ENCODE assay signal across 13 cellular contexts in the genomic region with DNA sequence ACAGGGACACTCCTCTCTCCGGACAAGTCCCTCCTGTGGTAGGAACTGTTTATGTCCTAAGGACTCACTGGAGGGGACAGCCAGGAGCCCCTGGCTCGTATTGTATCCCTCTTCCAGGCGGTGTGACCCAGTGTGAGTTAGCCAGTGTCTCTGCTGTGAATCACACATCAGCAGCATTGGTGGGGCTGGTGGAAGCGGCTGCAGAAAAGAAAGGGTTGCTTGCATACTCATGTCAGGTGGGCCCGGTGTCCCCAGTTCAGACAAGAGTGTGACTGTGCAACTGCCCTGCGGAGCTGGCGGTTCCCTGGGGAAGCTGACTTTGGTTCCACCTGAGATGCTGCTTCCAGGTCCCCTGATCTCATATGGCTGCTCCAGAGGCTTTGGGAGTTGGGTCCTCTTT.
DNase-seq lines count a peak whose midpoint lies in the region; ATAC-seq and TF ChIP-seq lines count a peak whose summit lies in the region.
"Had no signal": no experiment of that assay in that cellular context is flagged by ENCODE, and none has a peak within 500 bp of the region (broad histone marks: within the 10 kb centered on the region; RNA-seq: fewer than 3 reads in every experiment).

No MANE protein-coding gene starts in this region.

- peak overlapping the region; percentile 89 for H3K4me3 Mint-ChIP-seq in T-helper 17 cell
- H3K4me3 Mint-ChIP-seq in immature natural killer cell, result peak overlapping the region; percentile 68 to 87 (median 84)

- TF ChIP-seq CTCF in C4-2B (conservative IDR thresholded peaks at IDR 0.05), result no peak

- no peaks in the 10 kb centered on the region for H3K9me3 Mint-ChIP-seq in immature natural killer cell

- H3K27me3 ChIP-seq in skeletal muscle satellite cell (ENCODE audit: control insufficient read depth, insufficient read depth, low read length), result no peaks in the 10 kb centered on the region

- H3K9me3 ChIP-seq in T-helper 17 cell (ENCODE audit: control insufficient read depth, low read length, poor library complexity, severe bottlenecking) (no peaks in the 10 kb centered on the region), skeletal muscle satellite cell (replicated peaks; ENCODE audit: low read length) (no peaks in the 10 kb centered on the region)

- H3K4me1 Mint-ChIP-seq in T-helper 17 cell (peaks cover 50% of the 10 kb centered on the region), immature natural killer cell (peaks cover 80 to 99% of the 10 kb centered on the region in 2 donors)

- H3K4me2 ChIP-seq in skeletal muscle satellite cell (ENCODE audit: low read length), result no peak overlapping the region

- no peaks in the 10 kb centered on the region for H3K27me3 Mint-ChIP-seq in T-helper 17 cell
- H3K27me3 Mint-ChIP-seq in immature natural killer cell (ENCODE audit: low read depth in 3 of 3), result peaks cover 11 to 15% (median 11%) of the 10 kb centered on the region in 3 donors

- H3K27ac Mint-ChIP-seq in T-helper 17 cell (peak overlapping the region; percentile 96), immature natural killer cell (peak overlapping the region; percentile 86 to 97 (median 94))

- H3K27ac ChIP-seq in C4-2B, result peak overlapping the region; percentile 100

- peak overlapping the region; percentile 75 for H3K9ac ChIP-seq in skeletal muscle satellite cell (ENCODE audit: low read depth, low read length)

- DNase-seq in T-helper 17 cell (no peak), immature natural killer cell (no peak), EL (no peak), GF-D8 (lab: John Stamatoyannopoulos, UW) (no peak), ureter (ENCODE audit: low spot score) (no peak)
- DNase-seq: activated CD4-positive, alpha-beta T cell treated with anti-CD3 and anti-CD28 coated beads for 1 hour; NCI-H2171 treated with DMSO at 0.1 percent for 48 hours; SIG-M5; stimulated activated CD4-positive, alpha-beta T cell treated with anti-CD3 and anti-CD28 coated beads, Interleukin-12 subunit alpha, Interleukin-12 subunit beta, amount 100 ng/mL, for 4 hours had no signal

- H3K36me3 ChIP-seq in skeletal muscle satellite cell (ENCODE audit: insufficient read depth, low read length), result peaks cover 43% of the 10 kb centered on the region

- no peak overlapping the region for H3K4me3 ChIP-seq in skeletal muscle satellite cell (ENCODE audit: low read length)

- H3K4me1 ChIP-seq in skeletal muscle satellite cell (ENCODE audit: control insufficient read depth, insufficient read depth, low read length), result peaks cover 85% of the 10 kb centered on the region

- ATAC-seq in T-helper 17 cell (no peak), HG03039 (IDR thresholded peaks at IDR 0.05; ENCODE audit: unreplicated experiment) (no peak)

- H3K36me3 Mint-ChIP-seq in T-helper 17 cell (ENCODE audit: low read depth), result peaks cover 2% of the 10 kb centered on the region
- peaks cover 4 to 22% (median 11%) of the 10 kb centered on the region in 3 donors for H3K36me3 Mint-ChIP-seq in immature natural killer cell
- H3K36me3 Mint-ChIP-seq: activated naive CD4-positive, alpha-beta T cell treated with anti-CD3 and anti-CD28 coated beads, Interleukin-2, amount 50 U/mL, for 72 hours had no signal
